17 cellular contexts compared by ENCODE assay signal in genomic region chr2:144708641-144709040, GRCh38.
"Had no signal": no experiment of that assay in that cellular context is flagged by ENCODE, and none has a peak within 500 bp of the region (broad histone marks: within the 10 kb centered on the region; RNA-seq: fewer than 3 reads in every experiment).

No MANE protein-coding gene starts in this region.

- H3K4me3 ChIP-seq: lower lobe of right lung, psoas muscle had no signal

- H3K9me3 ChIP-seq: lower lobe of right lung, psoas muscle, thoracic aorta had no signal

- H3K36me3 ChIP-seq: lower lobe of right lung, thoracic aorta had no signal

- DNase-seq: activated CD4-positive, alpha-beta T cell treated with anti-CD3 and anti-CD28 coated beads for 48 hours; activated CD8-positive, alpha-beta memory T cell treated with anti-CD3 and anti-CD28 coated beads for 24 hours; activated naive CD4-positive, alpha-beta T cell treated with anti-CD3 and anti-CD28 coated beads, Interleukin-2, amount 10 ng/mL, durations not matched to agents 7 days and 5 days; central memory CD4-positive, alpha-beta T cell; cortex of kidney; effector memory CD4-positive, alpha-beta T cell; immature natural killer cell; left cardiac atrium; lower lobe of right lung; natural killer cell; psoas muscle; stimulated activated CD4-positive, alpha-beta T cell treated with anti-CD3 and anti-CD28 coated beads, Interleukin-4, amount 100 ng/mL, for 1 hour; stimulated activated CD8-positive, alpha-beta memory T cell treated with anti-CD3 and anti-CD28 coated beads, Interleukin-4, amount 100 ng/mL, for 48 hours; stimulated activated naive CD8-positive, alpha-beta T cell treated with anti-CD3 and anti-CD28 coated beads, Interleukin-15, Interleukin-2, amounts not matched to agents 100 U/mL and 50 U/mL, for 24 hours had no signal

- ATAC-seq: left cardiac atrium; lower lobe of right lung; natural killer cell; psoas muscle; stimulated activated naive CD8-positive, alpha-beta T cell treated with anti-CD3 and anti-CD28 coated beads, Interleukin-15, Interleukin-2, amounts not matched to agents 100 U/mL and 50 U/mL, for 24 hours; WTC11 had no signal

- H3K27ac ChIP-seq: epithelial cell of prostate, lower lobe of right lung, psoas muscle, thoracic aorta had no signal
